28 cellular contexts compared by ENCODE assay signal in genomic region chr2:101147971-101148370, GRCh38. TPM values are rescaled to one million over a fixed set of nuclear protein-coding genes. Genes with fewer than 3 reads are reported as not detected.
DNase-seq lines count a peak whose midpoint lies in the region; ATAC-seq and TF ChIP-seq lines count a peak whose summit lies in the region.
"Had no signal": no experiment of that assay in that cellular context is flagged by ENCODE, and none has a peak within 500 bp of the region (broad histone marks: within the 10 kb centered on the region; RNA-seq: fewer than 3 reads in every experiment).

No MANE protein-coding gene starts in this region.

- POLR2A ChIA-PET in Panc1 (lab: Charles Lee), result interaction anchor here (0.5 kb wide), 1 partner anchor 327 kb away, joined by 5 read pairs; no protein-coding TSS in a partner anchor

- H3K27me3 ChIP-seq in left ventricle myocardium inferior (ENCODE audit: low read depth) (no peaks in the 10 kb centered on the region), heart right ventricle (no peaks in the 10 kb centered on the region), Panc1 (ENCODE audit: control insufficient read depth, insufficient read depth, low read length) (no peaks in the 10 kb centered on the region), lung (ENCODE audit: control insufficient read depth, insufficient read depth) (no peaks in the 10 kb centered on the region), suprapubic skin (no peaks in the 10 kb centered on the region), vagina (no peaks in the 10 kb centered on the region)
- H3K27me3 ChIP-seq in effector memory CD4-positive, alpha-beta T cell (replicated peaks; ENCODE audit: control insufficient read depth, insufficient read depth, low read length, poor library complexity, severe bottlenecking), result no peaks in the 10 kb centered on the region
- H3K27me3 ChIP-seq: esophagus muscularis mucosa, foreskin keratinocyte, hepatocyte had no signal

- peak overlapping the region; percentile 35 for H3K27ac ChIP-seq in left ventricle myocardium inferior (replicated peaks)
- H3K27ac ChIP-seq in heart right ventricle, result peak overlapping the region in 2 of 10 donors; percentile 6 to 96
- peak overlapping the region; percentile 100 for H3K27ac ChIP-seq in Panc1 (ENCODE audit: low read length)
- no peak overlapping the region for H3K27ac ChIP-seq in lung (ENCODE audit: low read depth in 1 of 2, low read length in 1 of 2)
- H3K27ac ChIP-seq in suprapubic skin, result no peak overlapping the region
- H3K27ac ChIP-seq in effector memory CD4-positive, alpha-beta T cell (ENCODE audit: insufficient read depth, low read length, poor library complexity, severe bottlenecking), result no peak overlapping the region
- H3K27ac ChIP-seq in vagina, result no peak overlapping the region
- H3K27ac ChIP-seq: coronary artery, esophagus muscularis mucosa, foreskin keratinocyte, hepatocyte had no signal

- DNase-seq in left ventricle myocardium inferior (no peak), heart right ventricle (no peak), Panc1 (ENCODE audit: low read depth, low spot score) (no peak), lung (ENCODE audit: low spot score) (no peak), suprapubic skin (ENCODE audit: low spot score in 2 of 2) (no peak), lower leg skin (ENCODE audit: low spot score in 2 of 2) (no peak), vagina (ENCODE audit: extremely low spot score in 2 of 2) (no peak)
- no peak for DNase-seq in effector memory CD4-positive, alpha-beta T cell
- DNase-seq: activated CD4-positive, alpha-beta T cell treated with anti-CD3 and anti-CD28 coated beads, Interleukin-2, amount 50 U/mL, for 48 hours; activated naive CD4-positive, alpha-beta T cell; activated naive CD8-positive, alpha-beta T cell treated with anti-CD3 and anti-CD28 coated beads, Interleukin-2, amount 50 U/mL, for 24 hours; activated T-cell treated with anti-CD3 and anti-CD28 coated beads, Interleukin-2, amount 50 U/mL, for 72 hours; caudate nucleus; CD8-positive, alpha-beta T cell; endodermal cell; foreskin keratinocyte; NCI-H1092 treated with DMSO at 0.1 percent for 48 hours; NCI-H187 treated with DMSO at 0.1 percent for 48 hours; NCI-H510A treated with DMSO at 0.1 percent for 48 hours; NK-92 treated with Interleukin-12 subunit alpha and Interleukin-12 subunit beta, amount 100 ng/mL, for 24 hours; Right ventricle myocardium superior; stimulated activated CD4-positive, alpha-beta T cell treated with anti-CD3 and anti-CD28 coated beads, Interleukin-4, amount 100 ng/mL, for 1 hour; T-helper 17 cell had no signal

- TF ChIP-seq EP300 in suprapubic skin (IDR thresholded peaks at IDR 0.05), result no peak

- ATAC-seq in heart right ventricle, result no peak
- ATAC-seq in Panc1, result no peak
- ATAC-seq in lung (ENCODE audit: insufficient read depth, low FRiP score), result no peak
- ATAC-seq: activated CD4-positive, CD25-positive, alpha-beta regulatory T cell treated with anti-CD3 and anti-CD28 coated beads, Interleukin-2, amount 50 U/mL, for 24 hours; activated naive CD8-positive, alpha-beta T cell treated with anti-CD3 and anti-CD28 coated beads, Interleukin-2, amount 50 U/mL, for 24 hours; activated T-cell treated with anti-CD3 and anti-CD28 coated beads, Interleukin-2, amount 50 U/mL, for 72 hours; CD8-positive, alpha-beta T cell; foreskin keratinocyte; sciatic nerve; T-helper 17 cell had no signal

- CTCF ChIA-PET in Panc1 (lab: Charles Lee), result interaction anchor here (0.5 to 0.8 kb wide), 2 partner anchors 48 to 92 kb away, joined by 3 to 4 read pairs; no protein-coding TSS in a partner anchor

- no peak overlapping the region for H3K4me3 ChIP-seq in left ventricle myocardium inferior
- H3K4me3 ChIP-seq in heart right ventricle, result no peak overlapping the region
- peak overlapping the region; percentile 93 to 98 for H3K4me3 ChIP-seq in Panc1 (ENCODE audit: low read depth in 2 of 2, low read length in 2 of 2)
- H3K4me3 ChIP-seq in lung, result peak overlapping the region; percentile 14
- H3K4me3 ChIP-seq in suprapubic skin, result peak overlapping the region; percentile 80
- no peak overlapping the region for H3K4me3 ChIP-seq in lower leg skin (ENCODE audit: low read depth, poor library complexity, severe bottlenecking)
- no peak overlapping the region for H3K4me3 ChIP-seq in effector memory CD4-positive, alpha-beta T cell (ENCODE audit: insufficient read depth, low read depth, low read length, poor library complexity, severe bottlenecking)
- no peak overlapping the region for H3K4me3 ChIP-seq in vagina
- H3K4me3 ChIP-seq: coronary artery, esophagus muscularis mucosa, hepatocyte had no signal

- TF ChIP-seq CTCF in left ventricle myocardium inferior (IDR thresholded peaks at IDR 0.05; ENCODE audit: borderline replicate concordance) (no peak), heart right ventricle (IDR thresholded peaks at IDR 0.05) (no peak), Panc1 (IDR thresholded peaks at IDR 0.05) (no peak), lung (IDR thresholded peaks at IDR 0.05; ENCODE audit: control extremely low read depth, extremely low read depth) (no peak), suprapubic skin (IDR thresholded peaks at IDR 0.05) (no peak), lower leg skin (IDR thresholded peaks at IDR 0.05) (no peak), vagina (IDR thresholded peaks at IDR 0.05) (no peak)

- in situ Hi-C loops in Panc1 (cut with HindIII; ENCODE audit: low pct_unique_long_range_greater_than_20kb, low sequenced_read_pairs), result no loop called here

- no peak for TF ChIP-seq POLR2A in suprapubic skin (IDR thresholded peaks at IDR 0.05)
- no peak for TF ChIP-seq POLR2A in lower leg skin (IDR thresholded peaks at IDR 0.05)
- no peak for TF ChIP-seq POLR2A in vagina (IDR thresholded peaks at IDR 0.05)

- no TSS peak for BruUV-seq in Panc1 (replicated peaks; lab: Mats Ljungman, UMichigan)

- H3K4me1 ChIP-seq in left ventricle myocardium inferior (peaks cover 87% of the 10 kb centered on the region), heart right ventricle (peaks cover 7 to 84% (median 52%) of the 10 kb centered on the region in 9 donors), Panc1 (ENCODE audit: control insufficient read depth, insufficient read depth, low read length) (peaks cover 60% of the 10 kb centered on the region), lung (ENCODE audit: control insufficient read depth in 2 of 2, insufficient read depth in 2 of 2, low read length in 2 of 2) (peaks cover 18 to 21% of the 10 kb centered on the region in 2 donors), suprapubic skin (peaks cover 49% of the 10 kb centered on the region), vagina (peaks cover 39% of the 10 kb centered on the region)
- peaks cover 14% of the 10 kb centered on the region for H3K4me1 ChIP-seq in effector memory CD4-positive, alpha-beta T cell (ENCODE audit: control insufficient read depth, insufficient read depth, low read length, poor library complexity, severe bottlenecking)

- 64 to 65% methylated on average over 2 of the region's 2 CpGs for WGBS in heart right ventricle, 2 donors
- WGBS in lung, 2 donors, result 61 to 71% methylated on average over 2 of the region's 2 CpGs
- 76% methylated on average over 2 of the region's 2 CpGs for WGBS in suprapubic skin
- 61 to 95% methylated on average over 2 of the region's 2 CpGs for WGBS in lower leg skin, 2 donors

- H3K9me3 ChIP-seq in left ventricle myocardium inferior (replicated peaks) (no peaks in the 10 kb centered on the region), heart right ventricle (no peaks in the 10 kb centered on the region), Panc1 (ENCODE audit: control insufficient read depth, insufficient read depth, low read depth, low read length) (no peaks in the 10 kb centered on the region), lung (ENCODE audit: control insufficient read depth in 2 of 2, insufficient read depth in 1 of 2, low read length in 1 of 2) (no peaks in the 10 kb centered on the region), suprapubic skin (no peaks in the 10 kb centered on the region), vagina (no peaks in the 10 kb centered on the region)
- H3K9me3 ChIP-seq in effector memory CD4-positive, alpha-beta T cell (ENCODE audit: control insufficient read depth, low read length), result no peaks in the 10 kb centered on the region
- H3K9me3 ChIP-seq: esophagus muscularis mucosa had no signal

- intact Hi-C loops in left ventricle myocardium inferior (cut with micrococcal nuclease) (no loop called here), heart right ventricle (cut with DNase I) (loop anchor here in 4 of 10 donors (5.0 kb wide), 2 partner anchors 36 to 211 kb away; no protein-coding TSS in a partner anchor), Panc1 (cut with micrococcal nuclease; ENCODE audit: unreplicated experiment) (loop anchor here (5.0 kb wide), 1 partner anchor 36 kb away; no protein-coding TSS in a partner anchor), lower leg skin (cut with DNase I; ENCODE audit: low total_unique reads) (no loop called here), vagina (cut with DNase I) (no loop called here)

- H3K36me3 ChIP-seq in left ventricle myocardium inferior (no peaks in the 10 kb centered on the region), heart right ventricle (no peaks in the 10 kb centered on the region), Panc1 (ENCODE audit: control insufficient read depth, insufficient read depth, low read length) (peaks cover 12% of the 10 kb centered on the region), lung (ENCODE audit: control insufficient read depth in 2 of 2, insufficient read depth in 2 of 2, low read length in 2 of 2) (no peaks in the 10 kb centered on the region), suprapubic skin (no peaks in the 10 kb centered on the region), vagina (no peaks in the 10 kb centered on the region)
- H3K36me3 ChIP-seq in effector memory CD4-positive, alpha-beta T cell (ENCODE audit: control insufficient read depth, insufficient read depth, low read length), result no peaks in the 10 kb centered on the region
- H3K36me3 ChIP-seq: esophagus muscularis mucosa had no signal

RNA-seq across cellular contexts. Expression of gene TBC1D8, which starts 3.2 kb away (rescaled TPM):
- 45.0 TPM for total RNA-seq in left ventricle myocardium inferior
- total RNA-seq in heart right ventricle, result 10 to 100 TPM; 42.6 to 69.5 (median 55.8) TPM
- polyA plus RNA-seq in heart right ventricle, result 10 to 100 TPM; 24.0 to 41.6 TPM
- total RNA-seq in Panc1 (2021; ENCODE audit: unreplicated experiment), result 139 TPM
- 171 TPM for polyA plus RNA-seq in Panc1 (2012; ENCODE audit: insufficient read length)
- total RNA-seq in lung, result 10 to 100 TPM; 35.4 to 40.7 TPM
- polyA plus RNA-seq in lung, result 10 to 100 TPM; 15.8 to 24.1 TPM
- 100 to 1,000 TPM in 1 of 4 donors, 10 to 100 TPM in 3; 38.8 to 309 (median 68.3) TPM for total RNA-seq in suprapubic skin
- 100 to 1,000 TPM in 1 of 4 donors, 10 to 100 TPM in 3; 29.4 to 102 (median 46.1) TPM for total RNA-seq in lower leg skin
- 72.2 TPM for total RNA-seq in vagina

Comparison
In these comparisons a context has a peak if more than half of its experiments do, and no peak if none do; other contexts are left out.
1. H3K27ac ChIP-seq: peak in left ventricle myocardium inferior (single experiment) and Panc1 (single experiment); none in lung (0 of 2), suprapubic skin (single experiment), effector memory CD4-positive, alpha-beta T cell (single experiment) and vagina (single experiment).
2. H3K4me3 ChIP-seq: peak in Panc1 (2 of 2), lung (single experiment) and suprapubic skin (single experiment); none in left ventricle myocardium inferior (single experiment), heart right ventricle (0 of 10), lower leg skin (single experiment), effector memory CD4-positive, alpha-beta T cell (single experiment) and vagina (0 of 2).